Comparison of ENCODE assay signal across 1 cellular context in genomic region chr20:37406010-37406998, GRCh38.
TF ChIP-seq lines count a peak whose summit lies in the region.

No MANE protein-coding gene starts in this region.

TF ChIP-seq in HepG2, 621 proteins besides CTCF, POLR2A, EP300 and RAD21 (continued from another document and continues in another):
- TF ChIP-seq THAP9 (CRISPR knock-in tag; IDR thresholded peaks at IDR 0.05; ENCODE audit: borderline replicate concordance) (peak; percentile 51; the same call in 1 of the 2 replicates), ATF2 (CRISPR knock-in tag; IDR thresholded peaks at IDR 0.05) (peak; percentile 69), ZNF280D (CRISPR knock-in tag; IDR thresholded peaks at IDR 0.05) (no peak), ARNT2 (CRISPR knock-in tag; IDR thresholded peaks at IDR 0.05; ENCODE audit: low read depth) (peak; percentile 98), ZNF318 (CRISPR knock-in tag; IDR thresholded peaks at IDR 0.05) (peak; percentile 99), SP1 (IDR thresholded peaks at IDR 0.05) (no peak), SP1 (CRISPR knock-in tag; IDR thresholded peaks at IDR 0.05) (no peak), FOXK2 (IDR thresholded peaks at IDR 0.05) (no peak), ATF1 (CRISPR knock-in tag; IDR thresholded peaks at IDR 0.05) (no peak), NR0B2 (CRISPR knock-in tag; IDR thresholded peaks at IDR 0.05) (peak; percentile 99), POLR2G (IDR thresholded peaks at IDR 0.05; ENCODE audit: low read depth, low read length) (peak; percentile 84), JUN (CRISPR knock-in tag; IDR thresholded peaks at IDR 0.05) (no peak), CSRNP2 (CRISPR knock-in tag; conservative IDR thresholded peaks at IDR 0.05; ENCODE audit: low read depth) (no peak), FOXJ3 (CRISPR knock-in tag; IDR thresholded peaks at IDR 0.05; ENCODE audit: borderline replicate concordance) (no peak), ZFP90 (CRISPR knock-in tag; IDR thresholded peaks at IDR 0.05; ENCODE audit: borderline replicate concordance) (peak; percentile 95; the same call in 1 of the 2 replicates), MTA1 (CRISPR knock-in tag; IDR thresholded peaks at IDR 0.05; ENCODE audit: borderline replicate concordance) (peak; percentile 95; the same call in 1 of the 2 replicates), ZNF619 (CRISPR knock-in tag; IDR thresholded peaks at IDR 0.05) (peak; percentile 80; the same call in 1 of the 2 replicates), KDM5A (IDR thresholded peaks at IDR 0.05; ENCODE audit: borderline replicate concordance, low read length) (no peak), RERE (CRISPR knock-in tag; IDR thresholded peaks at IDR 0.05; ENCODE audit: low read depth) (peak; percentile 74), DZIP1 (CRISPR knock-in tag; IDR thresholded peaks at IDR 0.05) (peak; percentile 100), FOXK1 (CRISPR knock-in tag; IDR thresholded peaks at IDR 0.05; ENCODE audit: borderline replicate concordance, low read depth) (peak; percentile 46; the same call in 1 of the 2 replicates), HOXA5 (CRISPR knock-in tag; IDR thresholded peaks at IDR 0.05) (peak; percentile 76; the same call in 1 of the 2 replicates), HNRNPLL (IDR thresholded peaks at IDR 0.05; ENCODE audit: low read depth, low read length, poor library complexity, severe bottlenecking) (peak; percentile 60)
